Comparison of ENCODE assay signal across 10 cellular contexts in genomic region chr9:134662143-134662876, GRCh38. TPM values are rescaled to one million over a fixed set of nuclear protein-coding genes. Genes with fewer than 3 reads are reported as not detected.
DNase-seq lines count a peak whose midpoint lies in the region; ATAC-seq and TF ChIP-seq lines count a peak whose summit lies in the region.
"Had no signal": no experiment of that assay in that cellular context is flagged by ENCODE, and none has a peak within 500 bp of the region (broad histone marks: within the 10 kb centered on the region; RNA-seq: fewer than 3 reads in every experiment).

No MANE protein-coding gene starts in this region.

- H3K23ac ChIP-seq in trophoblast cell (ENCODE audit: low read length), result no peak overlapping the region

- H3K79me1 ChIP-seq in trophoblast cell (ENCODE audit: low read length), result peaks cover 49% of the 10 kb centered on the region

- no peak for TF ChIP-seq CTCF in CD14-positive monocyte (IDR thresholded peaks at IDR 0.05)
- TF ChIP-seq CTCF in prostate gland (IDR thresholded peaks at IDR 0.05), result no peak

- H3K18ac ChIP-seq in trophoblast cell (ENCODE audit: low read length), result peak overlapping the region; percentile 58

- H3K4me2 ChIP-seq in trophoblast cell (ENCODE audit: low read length), result peak overlapping the region; percentile 8

- H3K36me3 ChIP-seq in trophoblast cell (ENCODE audit: control insufficient read depth in 1 of 2, insufficient read depth in 2 of 2, low read length in 2 of 2) (peaks cover 21 to 27% of the 10 kb centered on the region in 2 experiments), prostate gland (no peaks in the 10 kb centered on the region)
- H3K36me3 ChIP-seq: adrenal gland had no signal

- peaks cover 58 to 65% of the 10 kb centered on the region in 2 experiments for H3K4me1 ChIP-seq in trophoblast cell (ENCODE audit: control insufficient read depth in 1 of 2, insufficient read depth in 2 of 2, low read length in 2 of 2)
- H3K4me1 ChIP-seq in prostate gland (replicated peaks), result no peaks in the 10 kb centered on the region

- H3K27ac ChIP-seq in trophoblast cell (ENCODE audit: low read depth, low read length) (peak overlapping the region; percentile 97), prostate gland (peak overlapping the region in 1 of 2 donors; percentile 23)

- H3K4ac ChIP-seq in trophoblast cell (ENCODE audit: low read depth, low read length), result peak overlapping the region; percentile 28

- H3K9me3 Mint-ChIP-seq in CD14-positive monocyte, result peaks cover 9 to 26% (median 15%) of the 10 kb centered on the region in 7 donors

- H3K79me2 ChIP-seq in trophoblast cell (ENCODE audit: control insufficient read depth, insufficient read depth, low read length, poor library complexity), result peaks cover 13% of the 10 kb centered on the region

- no peaks in the 10 kb centered on the region for H3K36me3 Mint-ChIP-seq in CD14-positive monocyte

- H3K9me3 ChIP-seq in trophoblast cell (ENCODE audit: insufficient read depth, low read depth, low read length) (peaks cover under 1% of the 10 kb centered on the region), prostate gland (no peaks in the 10 kb centered on the region)
- H3K9me3 ChIP-seq: adrenal gland had no signal

- DNase-seq in CD14-positive monocyte (ENCODE audit: low spot score) (peak; percentile 10), Right ventricle myocardium inferior (ENCODE audit: missing footprints) (no peak), trophoblast cell (peak; percentile 98), NCI-H345 treated with DMSO at 0.1 percent for 48 hours (lab: John Stamatoyannopoulos, UW; ENCODE audit: unreplicated experiment) (no peak), prostate gland (ENCODE audit: low spot score) (no peak), NOMO-1 (lab: John Stamatoyannopoulos, UW; ENCODE audit: unreplicated experiment in 2 of 2) (no peak)
- DNase-seq: NCI-H2029 had no signal

- peaks cover 2 to 6% (median 2%) of the 10 kb centered on the region in 3 donors for H3K27me3 Mint-ChIP-seq in CD14-positive monocyte (ENCODE audit: low read depth in 3 of 3)

- peak; percentile 87 for ATAC-seq in SK-N-SH treated with all-trans-retinoic acid at 6 μM for 48 hours
- peak; percentile 89 for ATAC-seq in Right ventricle myocardium inferior
- no peak for ATAC-seq in HG02610 (IDR thresholded peaks at IDR 0.05; ENCODE audit: unreplicated experiment)

- peak overlapping the region; percentile 95 for H2BK5ac ChIP-seq in trophoblast cell (ENCODE audit: low read depth, low read length, poor library complexity)

- no peak overlapping the region for H3K27ac Mint-ChIP-seq in CD14-positive monocyte

- H3K4me1 Mint-ChIP-seq in CD14-positive monocyte, result peaks cover 2% of the 10 kb centered on the region

- no peak overlapping the region for H3K4me3 ChIP-seq in trophoblast cell (ENCODE audit: low read depth, low read length)
- H3K4me3 ChIP-seq in prostate gland, result no peak overlapping the region
- H3K4me3 ChIP-seq: adrenal gland had no signal

- H2AK5ac ChIP-seq in trophoblast cell (ENCODE audit: low read length), result peak overlapping the region; percentile 63

- H2BK12ac ChIP-seq in trophoblast cell (ENCODE audit: low read length), result peak overlapping the region; percentile 67

- peak overlapping the region; percentile 88 for H4K91ac ChIP-seq in trophoblast cell (ENCODE audit: low read depth, low read length)

- H3K27me3 ChIP-seq in trophoblast cell (ENCODE audit: insufficient read depth, low read length) (no peaks in the 10 kb centered on the region), prostate gland (replicated peaks; ENCODE audit: insufficient read depth) (no peaks in the 10 kb centered on the region)
- H3K27me3 ChIP-seq: adrenal gland had no signal

- peak overlapping the region; percentile 14 for H4K8ac ChIP-seq in trophoblast cell (ENCODE audit: low read depth, low read length)

- intact Hi-C loops in CD14-positive monocyte (cut with micrococcal nuclease) (loop anchor here in 1 of 2 donors (10.0 kb wide), 1 partner anchor 218 kb away; no protein-coding TSS in a partner anchor), Right ventricle myocardium inferior (cut with DNase I) (no loop called here), prostate gland (cut with DNase I) (loop anchor here (5.0 kb wide), 1 partner anchor 70 kb away; no protein-coding TSS in a partner anchor)

- TF ChIP-seq POLR2A in prostate gland (IDR thresholded peaks at IDR 0.05), result no peak

- H4K12ac ChIP-seq in trophoblast cell (ENCODE audit: low read depth, low read length), result no peak overlapping the region

- no CpG with 5 or more reads among the region's 17 CpGs for WGBS in trophoblast cell (ENCODE audit: extremely low coverage, insufficient coverage, insufficient read length)
- WGBS in prostate gland, result 43% methylated on average over 17 of the region's 17 CpGs

- peak overlapping the region; percentile 12 for H2AFZ ChIP-seq in trophoblast cell (ENCODE audit: insufficient read depth, low read length, poor library complexity)

- H2BK120ac ChIP-seq in trophoblast cell (ENCODE audit: insufficient read depth, low read length, poor library complexity), result peak overlapping the region; percentile 88

- no peak overlapping the region for H3K9ac ChIP-seq in trophoblast cell (ENCODE audit: low read length)

- no peak overlapping the region for H3K4me3 Mint-ChIP-seq in CD14-positive monocyte

- H3K14ac ChIP-seq in trophoblast cell (ENCODE audit: low read length), result peak overlapping the region; percentile 85

TF ChIP-seq in SK-N-SH treated with all-trans-retinoic acid at 6 μM for 48 hours, 23 proteins besides CTCF, POLR2A, EP300 and RAD21 (continues in another document):
- TF ChIP-seq TOX (CRISPR knock-in tag; IDR thresholded peaks at IDR 0.05; ENCODE audit: borderline replicate concordance), result no peak
- peak; percentile 65; the same call in 1 of the 2 replicates for TF ChIP-seq ESRRG (CRISPR knock-in tag; IDR thresholded peaks at IDR 0.05)
- TF ChIP-seq TSHZ2 (CRISPR knock-in tag; IDR thresholded peaks at IDR 0.05), result 0 out of 2 replicates have a peak, but pooled peaks have one; percentile 86
- 0 out of 2 replicates have a peak, but pooled peaks have one; percentile 43 for TF ChIP-seq CSRNP3 (CRISPR knock-in tag; IDR thresholded peaks at IDR 0.05)
- TF ChIP-seq ZNF565 (CRISPR knock-in tag; conservative IDR thresholded peaks at IDR 0.05; ENCODE audit: low read depth), result no peak
- 0 out of 2 replicates have a peak, but pooled peaks have one; percentile 66 for TF ChIP-seq CREB5 (CRISPR knock-in tag; IDR thresholded peaks at IDR 0.05; ENCODE audit: low read depth)
- TF ChIP-seq SNAI2 (CRISPR knock-in tag; IDR thresholded peaks at IDR 0.05), result peak; percentile 49; the same call in 1 of the 2 replicates

RNA-seq across cellular contexts. Expression of gene COL5A1, which starts 20.7 kb away (rescaled TPM):
- polyA plus RNA-seq in CD14-positive monocyte, result not detected
- total RNA-seq in Right ventricle myocardium inferior (18.7 TPM), prostate gland (10 to 100 TPM; 16.9 to 36.0 TPM)
- polyA plus RNA-seq in trophoblast cell (2013), result 431 and 476 TPM in 2 replicates

Comparison
In these comparisons a context has a peak if more than half of its experiments do, and no peak if none do; other contexts are left out.
1. DNase-seq: peak in CD14-positive monocyte (single experiment) and trophoblast cell (2 of 2); none in Right ventricle myocardium inferior (single experiment), NCI-H345 treated with DMSO at 0.1 percent for 48 hours (single experiment), prostate gland (single experiment) and NOMO-1 (0 of 2).